ENCODE assay signal across 12 cellular contexts in genomic region chr6:33278810-33279209, GRCh38. TPM values are rescaled to one million over a fixed set of nuclear protein-coding genes. Genes with fewer than 3 reads are reported as not detected.
DNase-seq lines count a peak whose midpoint lies in the region; ATAC-seq and TF ChIP-seq lines count a peak whose summit lies in the region.
"Had no signal": no experiment of that assay in that cellular context is flagged by ENCODE, and none has a peak within 500 bp of the region (broad histone marks: within the 10 kb centered on the region; RNA-seq: fewer than 3 reads in every experiment).

No MANE protein-coding gene starts in this region.

- H3K27ac Mint-ChIP-seq in activated CD8-positive, alpha-beta memory T cell treated with anti-CD3 and anti-CD28 coated beads, Interleukin-2, amount 10 ng/mL, durations not matched to agents 7 days and 5 days: peak overlapping the region; percentile 97
- H3K27ac Mint-ChIP-seq in effector memory CD8-positive, alpha-beta T cell: peak overlapping the region in 1 of 2 donors; percentile 92

- H3K36me3 ChIP-seq in Panc1 (ENCODE audit: control insufficient read depth, insufficient read depth, low read length) (peaks cover 10% of the 10 kb centered on the region), spleen (peaks cover 0 to 86% (median 64%) of the 10 kb centered on the region in 6 donors)

- no peaks in the 10 kb centered on the region for H3K27me3 Mint-ChIP-seq in activated CD8-positive, alpha-beta memory T cell treated with anti-CD3 and anti-CD28 coated beads, Interleukin-2, amount 10 ng/mL, durations not matched to agents 7 days and 5 days
- H3K27me3 Mint-ChIP-seq in effector memory CD8-positive, alpha-beta T cell: no peaks in the 10 kb centered on the region

- no peaks in the 10 kb centered on the region for H3K27me3 ChIP-seq in Panc1 (ENCODE audit: control insufficient read depth, insufficient read depth, low read length)
- H3K27me3 ChIP-seq in spleen (replicated peaks in 1 of 7): no peaks in the 10 kb centered on the region

- H3K4me3 Mint-ChIP-seq in activated CD8-positive, alpha-beta memory T cell treated with anti-CD3 and anti-CD28 coated beads, Interleukin-2, amount 10 ng/mL, durations not matched to agents 7 days and 5 days: peak overlapping the region; percentile 88
- peak overlapping the region; percentile 89 to 93 for H3K4me3 Mint-ChIP-seq in effector memory CD8-positive, alpha-beta T cell

- in situ Hi-C loops in Panc1 (cut with HindIII; ENCODE audit: low pct_unique_long_range_greater_than_20kb, low sequenced_read_pairs): no loop called here

- H3K4me1 ChIP-seq in Panc1 (ENCODE audit: control insufficient read depth, insufficient read depth, low read length) (peaks cover 53% of the 10 kb centered on the region), spleen (peaks cover 50 to 78% (median 66%) of the 10 kb centered on the region in 6 donors)

- peaks cover 39% of the 10 kb centered on the region for H3K36me3 Mint-ChIP-seq in activated CD8-positive, alpha-beta memory T cell treated with anti-CD3 and anti-CD28 coated beads, Interleukin-2, amount 10 ng/mL, durations not matched to agents 7 days and 5 days
- H3K36me3 Mint-ChIP-seq in effector memory CD8-positive, alpha-beta T cell (ENCODE audit: insufficient read depth): peaks cover 61% of the 10 kb centered on the region

- H3K27ac ChIP-seq in Panc1 (ENCODE audit: low read length): peak overlapping the region; percentile 84
- peak overlapping the region in 7 of 8 donors; percentile 94 to 99 (median 97) for H3K27ac ChIP-seq in spleen
- H3K27ac ChIP-seq: HL-60 had no signal

- POLR2A ChIA-PET in Panc1 (lab: Charles Lee): interaction anchor here (2.4 kb wide), 1 partner anchor 10 kb away, joined by 11 read pairs; the partner anchor contains the start of genes PFDN6 and WDR46

- intact Hi-C loops in Panc1 (cut with micrococcal nuclease; ENCODE audit: unreplicated experiment): no loop called here
- intact Hi-C loops in spleen (cut with DNase I; ENCODE audit: low total_unique reads): no loop called here

- ATAC-seq in activated CD8-positive, alpha-beta memory T cell treated with anti-CD3 and anti-CD28 coated beads, Interleukin-2, amount 10 ng/mL, durations not matched to agents 7 days and 5 days: no peak
- ATAC-seq in Panc1 (no peak), HG03342 (IDR thresholded peaks at IDR 0.05; ENCODE audit: unreplicated experiment) (no peak)
- no peak for ATAC-seq in effector memory CD8-positive, alpha-beta T cell (replicated peaks)

- peaks cover 47% of the 10 kb centered on the region for H3K4me1 Mint-ChIP-seq in activated CD8-positive, alpha-beta memory T cell treated with anti-CD3 and anti-CD28 coated beads, Interleukin-2, amount 10 ng/mL, durations not matched to agents 7 days and 5 days
- peaks cover 39 to 41% of the 10 kb centered on the region in 2 donors for H3K4me1 Mint-ChIP-seq in effector memory CD8-positive, alpha-beta T cell (ENCODE audit: low read depth in 2 of 2)

- no peaks in the 10 kb centered on the region for H3K9me3 ChIP-seq in Panc1 (ENCODE audit: control insufficient read depth, insufficient read depth, low read depth, low read length)
- no peaks in the 10 kb centered on the region for H3K9me3 ChIP-seq in spleen

- no peak overlapping the region for H3K4me3 ChIP-seq in Panc1 (ENCODE audit: low read depth in 2 of 2, low read length in 2 of 2)
- H3K4me3 ChIP-seq in spleen: peak overlapping the region in 3 of 8 donors; percentile 80 to 86 (median 80)

- no TSS peak for BruUV-seq in Panc1 (replicated peaks; lab: Mats Ljungman, UMichigan)

- TF ChIP-seq CTCF in Panc1 (IDR thresholded peaks at IDR 0.05) (no peak), spleen (IDR thresholded peaks at IDR 0.05 in 8 of 11, conservative IDR thresholded peaks at IDR 0.05 in 3 of 11) (no peak)

- CTCF ChIA-PET in activated CD8-positive, alpha-beta memory T cell treated with anti-CD3 and anti-CD28 coated beads, Interleukin-2, amount 10 ng/mL, durations not matched to agents 7 days and 5 days (lab: Charles Lee): interaction anchor here (1.0 to 6.4 kb wide), 5 partner anchors 11 to 112 kb away, joined by 3 to 58 read pairs (median 7); partner anchors contain the start of genes PFDN6 and WDR46
- CTCF ChIA-PET in Panc1 (lab: Charles Lee): no interaction called here

- TF ChIP-seq POLR2A in spleen (IDR thresholded peaks at IDR 0.05): no peak

- WGBS in spleen, 5 donors: 75 to 98% (median 89%) methylated on average over 3 of the region's 3 CpGs

- H3K9me3 Mint-ChIP-seq in activated CD8-positive, alpha-beta memory T cell treated with anti-CD3 and anti-CD28 coated beads, Interleukin-2, amount 10 ng/mL, durations not matched to agents 7 days and 5 days (ENCODE audit: low read depth): no peaks in the 10 kb centered on the region
- H3K9me3 Mint-ChIP-seq in effector memory CD8-positive, alpha-beta T cell: no peaks in the 10 kb centered on the region

- no peak for DNase-seq in activated CD8-positive, alpha-beta memory T cell treated with anti-CD3 and anti-CD28 coated beads, Interleukin-2, amount 10 ng/mL, durations not matched to agents 7 days and 5 days
- DNase-seq in activated CD8-positive, alpha-beta memory T cell treated with anti-CD3 and anti-CD28 coated beads, Interleukin-2, amount 50 U/mL, for 4 hours: no peak
- no peak for DNase-seq in Panc1 (ENCODE audit: low read depth, low spot score)
- no peak for DNase-seq in effector memory CD8-positive, alpha-beta T cell
- DNase-seq in spleen: peak; percentile 68
- no peak for DNase-seq in MV-4-11 (lab: John Stamatoyannopoulos, UW)
- DNase-seq in NCI-H1417 (lab: John Stamatoyannopoulos, UW): no peak
- DNase-seq: amygdala, Kasumi-1, NCI-H1694 had no signal

RNA-seq across cellular contexts. Expression of gene B3GALT4, which starts 1.9 kb away (rescaled TPM):
- total RNA-seq in activated CD8-positive, alpha-beta memory T cell treated with anti-CD3 and anti-CD28 coated beads, Interleukin-2, amount 10 ng/mL, durations not matched to agents 7 days and 5 days: 10 to 100 TPM; 14.0 to 20.5 TPM
- total RNA-seq in Panc1 (2021; ENCODE audit: unreplicated experiment) (6.0 TPM), spleen (10 to 100 TPM; 17.6 to 31.6 (median 27.1) TPM)
- 6.4 TPM for polyA plus RNA-seq in Panc1 (2012; ENCODE audit: insufficient read length)
- polyA plus RNA-seq in spleen: 10 to 100 TPM; 11.5 to 17.7 (median 13.5) TPM

RNA-seq across cellular contexts. Expression of gene RPS18, which starts 6.9 kb away (rescaled TPM):
- 1,000 to 10,000 TPM; 2,808 to 3,161 TPM for total RNA-seq in activated CD8-positive, alpha-beta memory T cell treated with anti-CD3 and anti-CD28 coated beads, Interleukin-2, amount 10 ng/mL, durations not matched to agents 7 days and 5 days
- 1,987 TPM for total RNA-seq in Panc1 (2021; ENCODE audit: unreplicated experiment)
- polyA plus RNA-seq in Panc1 (2012; ENCODE audit: insufficient read length): 3,030 TPM
- total RNA-seq in spleen: 1,000 to 10,000 TPM; 1,471 to 2,906 (median 2,449) TPM
- polyA plus RNA-seq in spleen: over 10,000 TPM in 2 of 3 donors, 1,000 to 10,000 TPM in 1; 8,573 to 17,605 (median 14,270) TPM

RNA-seq across cellular contexts. Expression of gene VPS52, which starts 7.1 kb away (rescaled TPM):
- 10 to 100 TPM; 60.6 to 63.3 TPM for total RNA-seq in activated CD8-positive, alpha-beta memory T cell treated with anti-CD3 and anti-CD28 coated beads, Interleukin-2, amount 10 ng/mL, durations not matched to agents 7 days and 5 days
- total RNA-seq in Panc1 (2021; ENCODE audit: unreplicated experiment): 77.7 TPM
- 68.6 TPM for polyA plus RNA-seq in Panc1 (2012; ENCODE audit: insufficient read length)
- 10 to 100 TPM; 51.0 to 87.7 (median 59.1) TPM for total RNA-seq in spleen
- 10 to 100 TPM; 31.7 to 51.0 (median 48.5) TPM for polyA plus RNA-seq in spleen

RNA-seq across cellular contexts. Expression of gene WDR46, which starts 10.2 kb away (rescaled TPM):
- total RNA-seq in activated CD8-positive, alpha-beta memory T cell treated with anti-CD3 and anti-CD28 coated beads, Interleukin-2, amount 10 ng/mL, durations not matched to agents 7 days and 5 days: 10 to 100 TPM; 61.5 to 78.4 TPM
- total RNA-seq in Panc1 (2021; ENCODE audit: unreplicated experiment): 80.6 TPM
- 80.7 TPM for polyA plus RNA-seq in Panc1 (2012; ENCODE audit: insufficient read length)
- 10 to 100 TPM; 30.5 to 53.1 (median 43.6) TPM for total RNA-seq in spleen
- polyA plus RNA-seq in spleen: 100 to 1,000 TPM in 1 of 3 donors, 10 to 100 TPM in 2; 52.6 to 101 (median 96.1) TPM

RNA-seq across cellular contexts. Expression of gene PFDN6, which starts 10.6 kb away (rescaled TPM):
- total RNA-seq in activated CD8-positive, alpha-beta memory T cell treated with anti-CD3 and anti-CD28 coated beads, Interleukin-2, amount 10 ng/mL, durations not matched to agents 7 days and 5 days: 10 to 100 TPM; 67.8 to 90.3 TPM
- 101 TPM for total RNA-seq in Panc1 (2021; ENCODE audit: unreplicated experiment)
- polyA plus RNA-seq in Panc1 (2012; ENCODE audit: insufficient read length): 127 TPM
- 10 to 100 TPM; 11.3 to 35.7 (median 26.5) TPM for total RNA-seq in spleen
- polyA plus RNA-seq in spleen: 100 to 1,000 TPM; 150 to 169 (median 158) TPM
